In the genomic region with DNA sequence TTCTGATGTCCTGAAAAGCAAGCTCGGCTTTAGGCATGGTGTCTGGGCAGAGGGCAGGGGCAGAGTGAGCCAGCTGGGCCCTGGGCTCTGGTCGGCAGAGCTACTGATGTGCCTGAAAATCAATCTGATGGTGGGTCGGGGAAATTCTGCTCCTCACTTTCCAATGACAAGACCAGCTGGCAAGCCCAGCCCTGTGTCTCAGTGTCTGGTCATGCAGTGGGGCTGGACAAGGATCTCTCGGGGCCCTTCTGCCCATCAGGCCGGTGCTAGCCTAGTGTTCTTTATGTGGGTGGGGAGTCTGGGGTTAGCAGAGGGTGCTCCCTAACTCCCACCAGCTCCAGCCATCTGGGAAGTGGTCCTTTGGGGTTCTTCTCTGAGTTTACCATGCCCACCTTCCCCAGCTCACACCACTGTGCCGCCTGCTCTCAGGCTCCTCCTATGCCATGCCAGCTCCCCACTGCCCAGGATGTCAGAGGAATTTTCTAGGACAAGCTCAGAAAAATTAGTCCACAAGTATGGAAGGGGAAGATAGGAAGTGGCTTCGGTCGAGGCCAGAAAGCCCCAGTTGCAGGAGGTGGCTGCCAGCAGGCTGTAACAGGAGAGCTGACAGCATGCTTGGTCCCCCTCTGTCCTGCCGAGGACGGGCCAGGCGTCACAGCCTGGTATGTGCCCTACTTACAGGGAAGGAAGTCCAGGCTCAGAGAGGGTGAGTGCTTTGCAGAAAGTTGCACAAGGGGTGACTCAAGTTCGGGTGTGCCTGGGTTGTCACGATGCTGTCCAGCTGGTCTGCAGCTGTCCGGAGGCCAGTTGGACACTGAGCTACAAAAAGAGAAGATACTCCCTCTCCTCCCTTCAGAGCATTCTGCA, we compare ENCODE assay signal across 11 cellular contexts.
DNase-seq lines count a peak whose midpoint lies in the region; ATAC-seq and TF ChIP-seq lines count a peak whose summit lies in the region.
"Had no signal": no experiment of that assay in that cellular context is flagged by ENCODE, and none has a peak within 500 bp of the region (broad histone marks: within the 10 kb centered on the region; RNA-seq: fewer than 3 reads in every experiment).

No MANE protein-coding gene starts in this region.

- H3K9me3 ChIP-seq in psoas muscle = no peaks in the 10 kb centered on the region
- H3K9me3 ChIP-seq: SJSA1 had no signal

- intact Hi-C loops in left ventricle myocardium superior (cut with micrococcal nuclease) (no loop called here), psoas muscle (cut with DNase I) (no loop called here)

- 31 to 61% (median 41%) methylated on average over 14 of the region's 14 CpGs for WGBS in psoas muscle, 3 donors

- DNase-seq in ELR (ENCODE audit: low read depth) = peak; percentile 55
- DNase-seq in cardiac fibroblast (ENCODE audit: low read depth in 2 of 2) = peak; percentile 14 to 87
- DNase-seq in left ventricle myocardium superior = peak; percentile 74
- peak; percentile 68 to 79 for DNase-seq in psoas muscle
- no peak for DNase-seq in SW 1271 (lab: John Stamatoyannopoulos, UW)
- DNase-seq in DMS79 treated with DMSO at 0.1 percent for 48 hours (lab: John Stamatoyannopoulos, UW) = no peak
- DNase-seq in effector CD4-positive, alpha-beta T cell = no peak
- DNase-seq: C1 segment of cervical spinal cord, GF-D8 had no signal

- no peak overlapping the region for H3K4me3 ChIP-seq in cardiac fibroblast (replicated peaks in 1 of 2; ENCODE audit: low read depth in 2 of 2, low read length in 2 of 2)
- H3K4me3 ChIP-seq in psoas muscle = no peak overlapping the region
- H3K4me3 ChIP-seq: SJSA1 had no signal

- TF ChIP-seq CTCF in cardiac fibroblast (IDR thresholded peaks at IDR 0.05; ENCODE audit: low read depth, low read length) (no peak), psoas muscle (IDR thresholded peaks at IDR 0.05) (no peak)

- H3K27ac ChIP-seq in psoas muscle = no peak overlapping the region
- H3K27ac ChIP-seq: SJSA1 had no signal

- peak; percentile 97 for ATAC-seq in left ventricle myocardium superior
- peak; percentile 64 to 94 (median 90) for ATAC-seq in psoas muscle
- no peak for ATAC-seq in GM18868 (IDR thresholded peaks at IDR 0.05; ENCODE audit: unreplicated experiment)

- no peaks in the 10 kb centered on the region for H3K4me1 ChIP-seq in psoas muscle
- H3K4me1 ChIP-seq: SJSA1 had no signal

- peaks cover 0 to 5% of the 10 kb centered on the region in 2 donors for H3K36me3 ChIP-seq in psoas muscle (ENCODE audit: insufficient read depth in 1 of 2, low read depth in 1 of 2)
- H3K36me3 ChIP-seq: SJSA1 had no signal

- H3K27me3 ChIP-seq in psoas muscle (ENCODE audit: insufficient read depth in 3 of 3, low read length in 2 of 3) = no peaks in the 10 kb centered on the region

Comparison
In these comparisons a context has a peak if more than half of its experiments do, and no peak if none do; other contexts are left out.
1. DNase-seq: peak in ELR (single experiment), cardiac fibroblast (2 of 2), left ventricle myocardium superior (single experiment) and psoas muscle (2 of 2); none in SW 1271 (0 of 2), DMS79 treated with DMSO at 0.1 percent for 48 hours (single experiment) and effector CD4-positive, alpha-beta T cell (single experiment).